In the genomic region with DNA sequence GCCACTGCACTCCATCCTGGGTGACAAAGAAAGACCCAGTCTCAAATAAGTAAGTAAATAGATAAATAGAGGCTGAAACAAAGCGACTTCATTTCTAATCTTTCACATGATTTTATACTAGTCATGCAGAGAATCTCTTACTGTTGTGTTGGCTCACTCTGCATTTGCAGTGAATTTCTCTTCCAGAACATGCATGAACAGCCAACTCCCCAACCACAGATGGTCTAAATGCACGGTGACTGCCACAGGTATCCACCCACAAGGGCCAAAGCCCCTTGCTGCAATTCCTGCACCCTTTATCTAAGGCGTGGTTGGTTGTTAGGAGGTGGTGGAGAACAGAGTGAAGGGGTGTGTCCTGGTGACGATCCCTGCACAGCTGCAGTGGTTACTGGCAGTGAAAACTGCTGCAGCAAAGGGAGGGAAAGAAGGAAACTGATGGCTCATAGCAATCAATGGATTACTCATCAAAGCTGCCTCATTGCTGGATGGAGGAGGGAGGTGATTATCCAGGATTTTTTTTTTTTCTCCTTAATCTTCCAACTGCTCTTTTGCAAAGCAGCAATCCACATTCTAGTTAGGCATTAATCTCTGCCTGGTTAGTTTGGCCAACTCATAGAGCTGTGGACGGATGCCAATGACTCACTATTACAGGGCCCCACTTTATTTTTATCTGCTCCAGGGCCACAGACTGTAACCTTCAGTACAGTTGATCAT, we compare ENCODE assay signal across 8 cellular contexts. TPM values are rescaled to one million over a fixed set of nuclear protein-coding genes. Genes with fewer than 3 reads are reported as not detected.
A peak's percentile ranks its signal among the peaks of the same experiment; 100 is the strongest.
DNase-seq lines count a peak whose midpoint lies in the region; ATAC-seq and TF ChIP-seq lines count a peak whose summit lies in the region.

No MANE protein-coding gene starts in this region.

- no peaks in the 10 kb centered on the region for H3K36me3 Mint-ChIP-seq in activated B cell treated with CpG ODN at 0.5 μM for 24 hours (ENCODE audit: low read depth)

- no peak overlapping the region for H3K4me3 ChIP-seq in spleen

- no peaks in the 10 kb centered on the region for H3K27me3 Mint-ChIP-seq in activated B cell treated with CpG ODN at 0.5 μM for 24 hours

- WGBS in spleen, 5 donors: 37 to 60% (median 52%) methylated on average over 5 of the region's 5 CpGs

- no peaks in the 10 kb centered on the region for H3K27me3 ChIP-seq in spleen (replicated peaks in 1 of 7)

- TF ChIP-seq CTCF in activated B cell treated with CpG ODN at 0.5 μM for 24 hours (IDR thresholded peaks at IDR 0.05) (no peak), spleen (IDR thresholded peaks at IDR 0.05 in 8 of 11, conservative IDR thresholded peaks at IDR 0.05 in 3 of 11) (no peak)

- H3K27ac ChIP-seq in spleen: peak overlapping the region; percentile 55 to 82 (median 73)

- peaks cover 11 to 41% (median 29%) of the 10 kb centered on the region in 6 donors for H3K4me1 ChIP-seq in spleen

- POLR2A ChIA-PET in activated B cell treated with CpG ODN at 0.5 μM for 24 hours (lab: Charles Lee): no interaction called here

- DNase-seq in COLO829 (ENCODE audit: low spot score): peak; percentile 69
- peak; percentile 22 for DNase-seq in GM19238 (ENCODE audit: insufficient read length, low spot score)
- DNase-seq in activated B cell treated with CpG ODN at 0.5 μM for 24 hours: no peak
- DNase-seq in left ventricle myocardium superior: peak; percentile 46
- no peak for DNase-seq in spleen
- DNase-seq in NCI-H1105 treated with DMSO at 0.1 percent for 48 hours (lab: John Stamatoyannopoulos, UW): no peak
- DNase-seq in activated CD4-positive, CD25-positive, alpha-beta regulatory T cell (lab: John Stamatoyannopoulos, UW): no peak

- no peak for TF ChIP-seq POLR2A in spleen (IDR thresholded peaks at IDR 0.05)

- no peaks in the 10 kb centered on the region for H3K9me3 ChIP-seq in spleen

- H3K36me3 ChIP-seq in spleen: no peaks in the 10 kb centered on the region

- peak overlapping the region; percentile 41 for H3K4me3 Mint-ChIP-seq in activated B cell treated with CpG ODN at 0.5 μM for 24 hours

- ATAC-seq in HG03442 (IDR thresholded peaks at IDR 0.05; ENCODE audit: unreplicated experiment): peak; percentile 33
- no peak for ATAC-seq in activated B cell treated with CpG ODN at 0.5 μM for 24 hours (ENCODE audit: low read depth)
- peak; percentile 86 for ATAC-seq in left ventricle myocardium superior

- H3K4me1 Mint-ChIP-seq in activated B cell treated with CpG ODN at 0.5 μM for 24 hours: peaks cover 26% of the 10 kb centered on the region

- peaks cover 2% of the 10 kb centered on the region for H3K9me3 Mint-ChIP-seq in activated B cell treated with CpG ODN at 0.5 μM for 24 hours

- H3K27ac Mint-ChIP-seq in activated B cell treated with CpG ODN at 0.5 μM for 24 hours: peak overlapping the region; percentile 75

- intact Hi-C loops in activated B cell treated with CpG ODN at 0.5 μM for 24 hours (cut with micrococcal nuclease): loop anchor here (1.0 to 5.0 kb wide), 3 partner anchors 15 to 115 kb away; partner anchors contain the start of genes ENKUR and THNSL1
- intact Hi-C loops in left ventricle myocardium superior (cut with micrococcal nuclease): no loop called here
- intact Hi-C loops in spleen (cut with DNase I; ENCODE audit: low total_unique reads): no loop called here

- CTCF ChIA-PET in activated B cell treated with CpG ODN at 0.5 μM for 24 hours (lab: Charles Lee): no interaction called here

RNA-seq across cellular contexts. Expression of gene PRTFDC1, which starts 50.6 kb away (rescaled TPM):
- total RNA-seq in activated B cell treated with CpG ODN at 0.5 μM for 24 hours: not detected in 2 replicates
- 9.1 TPM for total RNA-seq in left ventricle myocardium superior
- 1 to 10 TPM in 6 of 7 donors, under 1 TPM in 1; 0.85 to 3.8 (median 2.9) TPM for total RNA-seq in spleen
- polyA plus RNA-seq in spleen: 1 to 10 TPM; 1.7 to 3.1 (median 2.3) TPM

Comparison
In these comparisons a context has a peak if more than half of its experiments do, and no peak if none do; other contexts are left out.
1. DNase-seq: peak in COLO829 (single experiment), GM19238 (single experiment) and left ventricle myocardium superior (single experiment); none in activated B cell treated with CpG ODN at 0.5 μM for 24 hours (single experiment), spleen (single experiment), NCI-H1105 treated with DMSO at 0.1 percent for 48 hours (single experiment) and activated CD4-positive, CD25-positive, alpha-beta regulatory T cell (0 of 4).